ENCODE assay signal across 8 cellular contexts in genomic region chr7:31192996-31193395, GRCh38.
DNase-seq lines count a peak whose midpoint lies in the region; ATAC-seq and TF ChIP-seq lines count a peak whose summit lies in the region.

No MANE protein-coding gene starts in this region.

- no peaks in the 10 kb centered on the region for H3K4me1 Mint-ChIP-seq in Calu3 (ENCODE audit: low read depth, unreplicated experiment)

- H3K36me3 ChIP-seq in lower lobe of right lung, result no peaks in the 10 kb centered on the region

- DNase-seq in Calu3 (peak; percentile 84), HFF-Myc (ENCODE audit: extremely low read depth, low read depth) (peak; percentile 11), NCI-H82 (lab: John Stamatoyannopoulos, UW) (peak; percentile 91), coronary artery (ENCODE audit: low spot score) (no peak), lower lobe of right lung (peak; percentile 54)
- DNase-seq in central memory CD4-positive, alpha-beta T cell, result no peak

- H3K27me3 ChIP-seq in lower lobe of right lung (ENCODE audit: low read depth), result no peaks in the 10 kb centered on the region

- ATAC-seq in lower lobe of right lung (peak; percentile 85), HG03135 (IDR thresholded peaks at IDR 0.05; ENCODE audit: unreplicated experiment) (no peak), HG03565 (IDR thresholded peaks at IDR 0.05; ENCODE audit: unreplicated experiment) (no peak)

- H3K9me3 ChIP-seq in lower lobe of right lung, result no peaks in the 10 kb centered on the region

- H3K4me3 ChIP-seq in HFF-Myc (replicated peaks; ENCODE audit: low read depth, low read length) (no peak overlapping the region), coronary artery (peak overlapping the region; percentile 53), lower lobe of right lung (no peak overlapping the region)

- H3K27ac ChIP-seq in coronary artery (no peak overlapping the region), lower lobe of right lung (no peak overlapping the region)

- no peaks in the 10 kb centered on the region for H3K36me3 Mint-ChIP-seq in Calu3 (ENCODE audit: insufficient read depth, unreplicated experiment)

- intact Hi-C loops in Calu3 (cut with micrococcal nuclease; ENCODE audit: unreplicated experiment) (loop anchor here (1.0 to 2.0 kb wide), 4 partner anchors 144 to 543 kb away; no protein-coding TSS in a partner anchor), lower lobe of right lung (cut with DNase I) (no loop called here)

- peaks cover 3% of the 10 kb centered on the region for H3K9me3 Mint-ChIP-seq in Calu3 (ENCODE audit: low read depth, unreplicated experiment)

- H3K4me1 ChIP-seq in lower lobe of right lung, result no peaks in the 10 kb centered on the region

- no peak overlapping the region for H3K4me3 Mint-ChIP-seq in Calu3 (ENCODE audit: low read depth, unreplicated experiment)

- CTCF ChIA-PET in Calu3 (lab: Charles Lee), result interaction anchor here (0.6 to 1.7 kb wide), 9 partner anchors 59 to 554 kb away, joined by 3 to 13 read pairs (median 5); no protein-coding TSS in a partner anchor

- no peak overlapping the region for H3K27ac Mint-ChIP-seq in Calu3 (ENCODE audit: unreplicated experiment)

- BruUV-seq in Calu3 (replicated peaks; lab: Mats Ljungman, UMichigan), result no TSS peak

- H3K27me3 Mint-ChIP-seq in Calu3 (ENCODE audit: unreplicated experiment), result peaks cover 66% of the 10 kb centered on the region

- peak; percentile 93 for TF ChIP-seq CTCF in Calu3 (IDR thresholded peaks at IDR 0.05; ENCODE audit: unreplicated experiment)
- TF ChIP-seq CTCF in HFF-Myc (IDR thresholded peaks at IDR 0.05; ENCODE audit: low read depth, low read length, missing control alignments), result peak; percentile 77
- TF ChIP-seq CTCF in coronary artery (IDR thresholded peaks at IDR 0.05), result peak; percentile 20
- TF ChIP-seq CTCF in lower lobe of right lung (IDR thresholded peaks at IDR 0.05), result peak; percentile 70

Comparison
In these comparisons a context has a peak if more than half of its experiments do, and no peak if none do; other contexts are left out.
1. DNase-seq: peak in Calu3 (single experiment), HFF-Myc (single experiment), NCI-H82 (single experiment) and lower lobe of right lung (single experiment); none in coronary artery (single experiment) and central memory CD4-positive, alpha-beta T cell (single experiment).
2. CTCF ChIP-seq: peak in every context shown above with its lines; median percentile 93 in Calu3; 77 in HFF-Myc; 70 in lower lobe of right lung; 20 in coronary artery.
3. ATAC-seq: peak in lower lobe of right lung (2 of 2); none in HG03135 (single experiment) and HG03565 (single experiment).